In the genomic region with DNA sequence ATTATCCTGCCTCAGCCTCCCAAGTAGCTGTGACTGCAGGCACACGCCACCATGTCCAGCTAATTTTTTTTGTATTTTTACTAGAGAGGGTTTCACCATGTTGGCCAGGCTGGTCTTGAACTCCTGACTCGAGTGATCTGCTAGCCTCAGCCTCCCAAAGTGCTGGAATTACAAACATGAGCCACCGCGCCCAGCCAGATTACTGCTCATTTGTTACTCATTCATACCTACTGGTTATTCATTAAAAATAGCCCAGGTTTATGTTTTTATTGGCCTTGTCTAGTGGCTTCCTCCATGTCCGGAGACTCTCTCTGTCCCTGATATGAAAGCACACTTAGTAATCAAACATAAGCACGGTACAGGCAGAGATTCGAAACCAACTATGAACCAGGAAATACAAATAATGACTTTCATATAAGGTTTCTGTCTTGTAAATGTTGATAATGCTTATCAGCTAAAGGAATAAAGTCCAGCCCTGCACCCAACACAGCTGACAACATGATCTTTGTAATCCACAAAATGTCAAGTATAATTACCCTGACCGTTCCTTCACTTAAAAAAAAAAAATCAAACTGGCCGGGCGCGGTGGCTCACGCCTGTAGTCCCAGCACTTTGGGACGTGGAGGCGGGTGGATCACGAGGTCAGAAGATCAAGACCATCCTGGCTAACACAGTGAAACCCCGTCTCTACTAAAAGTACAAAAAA, we compare ENCODE assay signal across 14 cellular contexts. TPM values are rescaled to one million over a fixed set of nuclear protein-coding genes. Genes with fewer than 3 reads are reported as not detected.
DNase-seq lines count a peak whose midpoint lies in the region; ATAC-seq and TF ChIP-seq lines count a peak whose summit lies in the region.
"Had no signal": no experiment of that assay in that cellular context is flagged by ENCODE, and none has a peak within 500 bp of the region (broad histone marks: within the 10 kb centered on the region; RNA-seq: fewer than 3 reads in every experiment).

No MANE protein-coding gene starts in this region.

- peak overlapping the region in 10 of 12 donors; percentile 39 to 81 (median 76) for H3K27ac ChIP-seq in heart left ventricle
- H3K27ac ChIP-seq in liver (ENCODE audit: low read depth in 1 of 2, low read length in 2 of 2), result peak overlapping the region; percentile 77 to 91
- H3K27ac ChIP-seq in urinary bladder (ENCODE audit: low read depth), result peak overlapping the region; percentile 32

- 67 to 78% (median 72%) methylated on average over 16 of the region's 16 CpGs for WGBS in heart left ventricle, 4 donors
- WGBS in liver, result 24% methylated on average over 16 of the region's 16 CpGs
- 57% methylated on average over 16 of the region's 16 CpGs for WGBS in urinary bladder

- DNase-seq in heart left ventricle (no peak), Right ventricle myocardium superior (no peak), cardiac fibroblast (ENCODE audit: low read depth in 2 of 2) (peak; percentile 11 to 67), cerebellum (ENCODE audit: low spot score) (no peak), head of caudate nucleus (no peak)
- DNase-seq: 8988T; activated CD4-positive, alpha-beta memory T cell treated with anti-CD3 and anti-CD28 coated beads for 36 hours; activated effector memory CD4-positive, alpha-beta T cell treated with anti-CD3 and anti-CD28 coated beads, Interleukin-2, amount 50 U/mL, for 16 hours; CD8-positive, alpha-beta T cell; HCEC 1CT had no signal

- H3K36me3 ChIP-seq in heart left ventricle (no peaks in the 10 kb centered on the region), liver (ENCODE audit: control insufficient read depth in 4 of 4, insufficient read depth in 3 of 4, low read depth in 1 of 4, low read length in 3 of 4) (no peaks in the 10 kb centered on the region), urinary bladder (ENCODE audit: insufficient read depth) (no peaks in the 10 kb centered on the region)

- H3K4me1 ChIP-seq in heart left ventricle (peaks cover 0 to 28% (median 9%) of the 10 kb centered on the region in 12 donors), liver (ENCODE audit: control insufficient read depth in 4 of 4, insufficient read depth in 4 of 4, low read length in 3 of 4) (peaks cover 0 to 20% (median 5%) of the 10 kb centered on the region in 4 donors), urinary bladder (ENCODE audit: insufficient read depth) (no peaks in the 10 kb centered on the region)

- no peak overlapping the region for H3K4me3 ChIP-seq in heart left ventricle
- H3K4me3 ChIP-seq in cardiac fibroblast (replicated peaks in 1 of 2; ENCODE audit: low read depth in 2 of 2, low read length in 2 of 2), result no peak overlapping the region
- H3K4me3 ChIP-seq in liver (ENCODE audit: low read depth in 1 of 3, low read length in 3 of 3), result peak overlapping the region in 1 of 3 donors; percentile 7
- H3K4me3 ChIP-seq in urinary bladder (ENCODE audit: low read depth, low read length), result no peak overlapping the region

- TF ChIP-seq CTCF in heart left ventricle (IDR thresholded peaks at IDR 0.05) (no peak), cardiac fibroblast (IDR thresholded peaks at IDR 0.05; ENCODE audit: low read depth, low read length) (no peak), liver (IDR thresholded peaks at IDR 0.05; ENCODE audit: low read depth, low read length, missing input control) (no peak)

- intact Hi-C loops in heart left ventricle (cut with DNase I), result loop anchor here in 5 of 10 donors (5.0 to 10.0 kb wide), 2 partner anchors 50 to 52 kb away; a partner anchor contains a TSS
- intact Hi-C loops in Right ventricle myocardium superior (cut with DNase I), result no loop called here
- intact Hi-C loops in head of caudate nucleus (cut with DNase I), result no loop called here

- H3K9ac ChIP-seq in liver (ENCODE audit: low read depth in 1 of 2, low read length in 2 of 2), result no peak overlapping the region

- TF ChIP-seq RAD21 in liver (IDR thresholded peaks at IDR 0.05), result peak; percentile 58 to 69

- TF ChIP-seq POLR2A in heart left ventricle (IDR thresholded peaks at IDR 0.05), result no peak

- no peak for ATAC-seq in heart left ventricle
- no peak for ATAC-seq in Right ventricle myocardium superior (ENCODE audit: poor library complexity)
- no peak for ATAC-seq in HG03571 (IDR thresholded peaks at IDR 0.05; ENCODE audit: unreplicated experiment)
- ATAC-seq: CD8-positive, alpha-beta T cell had no signal

- H3K27me3 ChIP-seq in heart left ventricle, result no peaks in the 10 kb centered on the region
- H3K27me3 ChIP-seq in liver (ENCODE audit: control insufficient read depth in 4 of 4, insufficient read depth in 4 of 4, low read length in 3 of 4), result no peaks in the 10 kb centered on the region

- H3K9me3 ChIP-seq in heart left ventricle, result no peaks in the 10 kb centered on the region
- H3K9me3 ChIP-seq in liver (ENCODE audit: control insufficient read depth in 4 of 4, low read length in 3 of 4), result no peaks in the 10 kb centered on the region

TF ChIP-seq in liver, 16 proteins besides CTCF, POLR2A, EP300 and RAD21:
- TF ChIP-seq, protein P1, sequence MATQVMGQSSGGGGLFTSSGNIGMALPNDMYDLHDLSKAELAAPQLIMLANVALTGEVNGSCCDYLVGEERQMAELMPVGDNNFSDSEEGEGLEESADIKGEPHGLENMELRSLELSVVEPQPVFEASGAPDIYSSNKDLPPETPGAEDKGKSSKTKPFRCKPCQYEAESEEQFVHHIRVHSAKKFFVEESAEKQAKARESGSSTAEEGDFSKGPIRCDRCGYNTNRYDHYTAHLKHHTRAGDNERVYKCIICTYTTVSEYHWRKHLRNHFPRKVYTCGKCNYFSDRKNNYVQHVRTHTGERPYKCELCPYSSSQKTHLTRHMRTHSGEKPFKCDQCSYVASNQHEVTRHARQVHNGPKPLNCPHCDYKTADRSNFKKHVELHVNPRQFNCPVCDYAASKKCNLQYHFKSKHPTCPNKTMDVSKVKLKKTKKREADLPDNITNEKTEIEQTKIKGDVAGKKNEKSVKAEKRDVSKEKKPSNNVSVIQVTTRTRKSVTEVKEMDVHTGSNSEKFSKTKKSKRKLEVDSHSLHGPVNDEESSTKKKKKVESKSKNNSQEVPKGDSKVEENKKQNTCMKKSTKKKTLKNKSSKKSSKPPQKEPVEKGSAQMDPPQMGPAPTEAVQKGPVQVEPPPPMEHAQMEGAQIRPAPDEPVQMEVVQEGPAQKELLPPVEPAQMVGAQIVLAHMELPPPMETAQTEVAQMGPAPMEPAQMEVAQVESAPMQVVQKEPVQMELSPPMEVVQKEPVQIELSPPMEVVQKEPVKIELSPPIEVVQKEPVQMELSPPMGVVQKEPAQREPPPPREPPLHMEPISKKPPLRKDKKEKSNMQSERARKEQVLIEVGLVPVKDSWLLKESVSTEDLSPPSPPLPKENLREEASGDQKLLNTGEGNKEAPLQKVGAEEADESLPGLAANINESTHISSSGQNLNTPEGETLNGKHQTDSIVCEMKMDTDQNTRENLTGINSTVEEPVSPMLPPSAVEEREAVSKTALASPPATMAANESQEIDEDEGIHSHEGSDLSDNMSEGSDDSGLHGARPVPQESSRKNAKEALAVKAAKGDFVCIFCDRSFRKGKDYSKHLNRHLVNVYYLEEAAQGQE (IDR thresholded peaks at IDR 0.05), result peak; percentile 71
- TF ChIP-seq FOXA2 (IDR thresholded peaks at IDR 0.05), result peak; percentile 79
- peak; percentile 38 for TF ChIP-seq TAF1 (conservative IDR thresholded peaks at IDR 0.05)
- peak; percentile 74 to 92 for TF ChIP-seq JUND (IDR thresholded peaks at IDR 0.05)
- peak; percentile 87 for TF ChIP-seq HNF4G (IDR thresholded peaks at IDR 0.05)
- TF ChIP-seq SP1 (IDR thresholded peaks at IDR 0.05), result peak; percentile 95
- peak; percentile 21 to 52 for TF ChIP-seq GABPA (IDR thresholded peaks at IDR 0.05 in 1 of 2, conservative IDR thresholded peaks at IDR 0.05 in 1 of 2)
- TF ChIP-seq, protein P2, sequence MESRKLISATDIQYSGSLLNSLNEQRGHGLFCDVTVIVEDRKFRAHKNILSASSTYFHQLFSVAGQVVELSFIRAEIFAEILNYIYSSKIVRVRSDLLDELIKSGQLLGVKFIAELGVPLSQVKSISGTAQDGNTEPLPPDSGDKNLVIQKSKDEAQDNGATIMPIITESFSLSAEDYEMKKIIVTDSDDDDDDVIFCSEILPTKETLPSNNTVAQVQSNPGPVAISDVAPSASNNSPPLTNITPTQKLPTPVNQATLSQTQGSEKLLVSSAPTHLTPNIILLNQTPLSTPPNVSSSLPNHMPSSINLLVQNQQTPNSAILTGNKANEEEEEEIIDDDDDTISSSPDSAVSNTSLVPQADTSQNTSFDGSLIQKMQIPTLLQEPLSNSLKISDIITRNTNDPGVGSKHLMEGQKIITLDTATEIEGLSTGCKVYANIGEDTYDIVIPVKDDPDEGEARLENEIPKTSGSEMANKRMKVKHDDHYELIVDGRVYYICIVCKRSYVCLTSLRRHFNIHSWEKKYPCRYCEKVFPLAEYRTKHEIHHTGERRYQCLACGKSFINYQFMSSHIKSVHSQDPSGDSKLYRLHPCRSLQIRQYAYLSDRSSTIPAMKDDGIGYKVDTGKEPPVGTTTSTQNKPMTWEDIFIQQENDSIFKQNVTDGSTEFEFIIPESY (IDR thresholded peaks at IDR 0.05), result peak; percentile 88
- TF ChIP-seq EGR1 (IDR thresholded peaks at IDR 0.05; ENCODE audit: low read depth in 2 of 2), result peak in 1 of 2 donors; percentile 76
- TF ChIP-seq NR2F2 (IDR thresholded peaks at IDR 0.05), result no peak
- TF ChIP-seq, protein P3, sequence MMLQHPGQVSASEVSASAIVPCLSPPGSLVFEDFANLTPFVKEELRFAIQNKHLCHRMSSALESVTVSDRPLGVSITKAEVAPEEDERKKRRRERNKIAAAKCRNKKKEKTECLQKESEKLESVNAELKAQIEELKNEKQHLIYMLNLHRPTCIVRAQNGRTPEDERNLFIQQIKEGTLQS (IDR thresholded peaks at IDR 0.05), result peak; percentile 71
- peak; percentile 67 for TF ChIP-seq FOXA1 (IDR thresholded peaks at IDR 0.05)
- peak; percentile 86 for TF ChIP-seq YY1 (IDR thresholded peaks at IDR 0.05)
- TF ChIP-seq, protein P4, sequence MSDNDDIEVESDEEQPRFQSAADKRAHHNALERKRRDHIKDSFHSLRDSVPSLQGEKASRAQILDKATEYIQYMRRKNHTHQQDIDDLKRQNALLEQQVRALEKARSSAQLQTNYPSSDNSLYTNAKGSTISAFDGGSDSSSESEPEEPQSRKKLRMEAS (IDR thresholded peaks at IDR 0.05), result peak; percentile 90
- TF ChIP-seq RXRA (IDR thresholded peaks at IDR 0.05), result peak; percentile 68 to 83
- peak; percentile 93 to 95 for TF ChIP-seq HNF4A (conservative IDR thresholded peaks at IDR 0.05)

RNA-seq across cellular contexts. Expression of a gene that starts 50.4 kb away (rescaled TPM):
- total RNA-seq in heart left ventricle (10 to 100 TPM; 18.4 to 45.1 (median 33.2) TPM), Right ventricle myocardium superior (21.1 TPM), liver (10 to 100 TPM; 26.8 to 46.4 TPM), urinary bladder (44.2 TPM), cerebellum (139 TPM)
- polyA plus RNA-seq in heart left ventricle (10 to 100 TPM in 1 of 2 donors, 1 to 10 TPM in 1; 7.5 to 21.4 TPM), liver (10 to 100 TPM in 1 of 2 donors, 1 to 10 TPM in 1; 8.5 to 26.3 TPM), urinary bladder (4.8 TPM)
- total RNA-seq: myocyte had no signal

Comparison
In these comparisons a context has a peak if more than half of its experiments do, and no peak if none do; other contexts are left out.
1. DNase-seq: peak in cardiac fibroblast (2 of 2); none in heart left ventricle (0 of 5), Right ventricle myocardium superior (single experiment), cerebellum (single experiment) and head of caudate nucleus (0 of 42).
2. H3K27ac ChIP-seq: peak in every context shown above with its lines; median percentile 84 in liver; 76 in heart left ventricle; 32 in urinary bladder.